ENCODE assay signal across 12 cellular contexts in the genomic region with DNA sequence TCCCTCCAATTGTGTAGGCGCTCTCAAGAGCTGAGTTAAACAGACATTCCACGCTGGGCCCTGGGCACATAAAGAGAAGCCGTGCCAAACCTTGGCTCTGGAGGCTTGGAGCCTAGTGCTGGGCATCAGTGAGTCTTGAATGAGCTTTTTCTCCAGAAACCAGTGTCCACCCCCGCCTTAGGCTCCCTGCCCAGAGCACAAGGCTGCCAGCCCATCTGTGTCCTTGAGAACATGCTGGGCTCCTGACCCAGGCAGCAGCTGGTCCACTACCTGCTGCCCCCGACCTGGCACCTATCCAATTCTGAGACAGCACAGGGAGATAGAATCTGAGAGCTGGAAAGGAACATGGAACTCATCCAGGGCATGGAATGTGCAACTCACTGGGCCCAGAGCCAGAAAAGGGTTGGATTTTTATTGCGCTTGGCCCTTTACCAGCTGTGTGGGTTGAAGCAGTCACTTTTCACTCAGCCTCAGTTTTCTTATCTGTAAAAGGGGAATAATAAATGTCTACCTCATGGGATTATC.
DNase-seq lines count a peak whose midpoint lies in the region; ATAC-seq and TF ChIP-seq lines count a peak whose summit lies in the region.
"Had no signal": no experiment of that assay in that cellular context is flagged by ENCODE, and none has a peak within 500 bp of the region (broad histone marks: within the 10 kb centered on the region; RNA-seq: fewer than 3 reads in every experiment).

No MANE protein-coding gene starts in this region.

- no peaks in the 10 kb centered on the region for H3K4me1 Mint-ChIP-seq in endodermal cell

- H3K23ac ChIP-seq in trophoblast cell (ENCODE audit: low read length), result no peak overlapping the region

- no peak overlapping the region for H4K8ac ChIP-seq in trophoblast cell (ENCODE audit: low read depth, low read length)

- H3K27me3 Mint-ChIP-seq in endodermal cell (ENCODE audit: insufficient read depth), result peaks cover 21% of the 10 kb centered on the region

- no peak overlapping the region for H2BK120ac ChIP-seq in trophoblast cell (ENCODE audit: insufficient read depth, low read length, poor library complexity)

- H3K4me2 ChIP-seq in trophoblast cell (ENCODE audit: low read length), result no peak overlapping the region

- no peak overlapping the region for H3K27ac ChIP-seq in liver (ENCODE audit: low read depth in 1 of 2, low read length in 2 of 2)
- H3K27ac ChIP-seq in endodermal cell (ENCODE audit: low read depth, low read length), result no peak overlapping the region
- no peak overlapping the region for H3K27ac ChIP-seq in trophoblast cell (ENCODE audit: low read depth, low read length)
- H3K27ac ChIP-seq: uterus had no signal

- no peaks in the 10 kb centered on the region for H3K79me2 ChIP-seq in trophoblast cell (ENCODE audit: control insufficient read depth, insufficient read depth, low read length, poor library complexity)

- H3K27me3 ChIP-seq in liver (ENCODE audit: control insufficient read depth in 4 of 4, insufficient read depth in 4 of 4, low read length in 3 of 4), result peaks cover 0 to under 1% (median 0%) of the 10 kb centered on the region in 4 donors
- H3K27me3 ChIP-seq in endodermal cell (ENCODE audit: control insufficient read depth, insufficient read depth, low read length, poor library complexity, severe bottlenecking), result peaks cover 35% of the 10 kb centered on the region
- H3K27me3 ChIP-seq in trophoblast cell (ENCODE audit: insufficient read depth, low read length), result no peaks in the 10 kb centered on the region
- H3K27me3 ChIP-seq: uterus had no signal

- TF ChIP-seq RAD21 in liver (IDR thresholded peaks at IDR 0.05), result no peak

- H4K12ac ChIP-seq in trophoblast cell (ENCODE audit: low read depth, low read length), result no peak overlapping the region

- no peaks in the 10 kb centered on the region for H3K36me3 Mint-ChIP-seq in endodermal cell (ENCODE audit: low read depth)

- no peak overlapping the region for H3K4me3 ChIP-seq in liver (ENCODE audit: low read depth in 1 of 3, low read length in 3 of 3)
- H3K4me3 ChIP-seq in endodermal cell (ENCODE audit: low read length), result no peak overlapping the region
- no peak overlapping the region for H3K4me3 ChIP-seq in trophoblast cell (ENCODE audit: low read depth, low read length)
- H3K4me3 ChIP-seq: uterus had no signal

- WGBS in liver, result 55% methylated on average over 6 of the region's 6 CpGs
- 86 to 91% methylated on average over 6 of the region's 6 CpGs for WGBS in endodermal cell (ENCODE audit: insufficient coverage in 1 of 2, insufficient read length in 1 of 2), 2 experiments
- no CpG with 5 or more reads among the region's 6 CpGs for WGBS in trophoblast cell (ENCODE audit: extremely low coverage, insufficient coverage, insufficient read length)

- H3K9me3 ChIP-seq in liver (ENCODE audit: control insufficient read depth in 4 of 4, low read length in 3 of 4) (no peaks in the 10 kb centered on the region), endodermal cell (ENCODE audit: control insufficient read depth, low read length) (no peaks in the 10 kb centered on the region), trophoblast cell (ENCODE audit: insufficient read depth, low read depth, low read length) (no peaks in the 10 kb centered on the region)
- H3K9me3 ChIP-seq: uterus had no signal

- H2AK5ac ChIP-seq in trophoblast cell (ENCODE audit: low read length), result no peak overlapping the region

- H3K4me1 ChIP-seq in liver (ENCODE audit: control insufficient read depth in 4 of 4, insufficient read depth in 4 of 4, low read length in 3 of 4) (no peaks in the 10 kb centered on the region), endodermal cell (ENCODE audit: control insufficient read depth, insufficient read depth, low read length) (no peaks in the 10 kb centered on the region), trophoblast cell (ENCODE audit: control insufficient read depth in 1 of 2, insufficient read depth in 2 of 2, low read length in 2 of 2) (no peaks in the 10 kb centered on the region)
- H3K4me1 ChIP-seq: uterus had no signal

- no peak overlapping the region for H3K18ac ChIP-seq in trophoblast cell (ENCODE audit: low read length)

- no peaks in the 10 kb centered on the region for H3K79me1 ChIP-seq in trophoblast cell (ENCODE audit: low read length)

- peak; percentile 76 for DNase-seq in DMS79 treated with DMSO at 0.1 percent for 48 hours (lab: John Stamatoyannopoulos, UW)
- peak; percentile 73 for DNase-seq in NCI-H146 (lab: John Stamatoyannopoulos, UW)
- peak; percentile 90 for DNase-seq in SHP77 treated with DMSO at 0.1 percent for 48 hours (lab: John Stamatoyannopoulos, UW)
- DNase-seq in endodermal cell, result no peak
- no peak for DNase-seq in trophoblast cell
- DNase-seq: HFFc6, uterus had no signal

- H3K9ac ChIP-seq in liver (ENCODE audit: low read depth in 1 of 2, low read length in 2 of 2), result no peak overlapping the region
- no peak overlapping the region for H3K9ac ChIP-seq in endodermal cell (ENCODE audit: extremely low read depth, low read length, poor library complexity, severe bottlenecking)
- no peak overlapping the region for H3K9ac ChIP-seq in trophoblast cell (ENCODE audit: low read length)

- no peak overlapping the region for H3K27ac Mint-ChIP-seq in endodermal cell
- H3K27ac Mint-ChIP-seq: dendritic cell treated with granulocyte-macrophage colony-stimulating factor and Interleukin-4, amounts not matched to agents 40 ng/mL and 50 ng/mL, for 4 days; HFFc6 had no signal

- no peak overlapping the region for H4K91ac ChIP-seq in trophoblast cell (ENCODE audit: low read depth, low read length)

- no peak overlapping the region for H2BK5ac ChIP-seq in trophoblast cell (ENCODE audit: low read depth, low read length, poor library complexity)

- no peaks in the 10 kb centered on the region for H3K36me3 ChIP-seq in liver (ENCODE audit: control insufficient read depth in 4 of 4, insufficient read depth in 3 of 4, low read depth in 1 of 4, low read length in 3 of 4)
- H3K36me3 ChIP-seq in endodermal cell (ENCODE audit: control insufficient read depth, insufficient read depth, low read length), result no peaks in the 10 kb centered on the region
- H3K36me3 ChIP-seq in trophoblast cell (ENCODE audit: control insufficient read depth in 1 of 2, insufficient read depth in 2 of 2, low read length in 2 of 2), result no peaks in the 10 kb centered on the region
- H3K36me3 ChIP-seq: uterus had no signal

- H2BK12ac ChIP-seq in trophoblast cell (ENCODE audit: low read length), result no peak overlapping the region

- ATAC-seq in GM18517 (IDR thresholded peaks at IDR 0.05; ENCODE audit: unreplicated experiment), result no peak
- no peak for ATAC-seq in GM19328 (IDR thresholded peaks at IDR 0.05; ENCODE audit: unreplicated experiment)

- no peak overlapping the region for H3K4me3 Mint-ChIP-seq in endodermal cell
- H3K4me3 Mint-ChIP-seq: dendritic cell treated with granulocyte-macrophage colony-stimulating factor and Interleukin-4, amounts not matched to agents 40 ng/mL and 50 ng/mL, for 4 days; HFFc6; neural crest cell had no signal

- no peak overlapping the region for H3K4ac ChIP-seq in trophoblast cell (ENCODE audit: low read depth, low read length)

- H2AFZ ChIP-seq in trophoblast cell (ENCODE audit: insufficient read depth, low read length, poor library complexity), result no peak overlapping the region

- no peaks in the 10 kb centered on the region for H3K9me3 Mint-ChIP-seq in endodermal cell
- H3K9me3 Mint-ChIP-seq: dendritic cell treated with granulocyte-macrophage colony-stimulating factor and Interleukin-4, amounts not matched to agents 40 ng/mL and 50 ng/mL, for 4 days; HFFc6; neural crest cell had no signal

- TF ChIP-seq CTCF in liver (IDR thresholded peaks at IDR 0.05; ENCODE audit: low read depth, low read length, missing input control) (no peak), endodermal cell (conservative IDR thresholded peaks at IDR 0.05) (no peak)

- no peak overlapping the region for H3K14ac ChIP-seq in trophoblast cell (ENCODE audit: low read length)

TF ChIP-seq in liver, 16 proteins besides CTCF, POLR2A, EP300 and RAD21 (continues in another document):
- no peak for TF ChIP-seq ATF3 (IDR thresholded peaks at IDR 0.05)
- TF ChIP-seq SP1 (IDR thresholded peaks at IDR 0.05), result no peak
- no peak for TF ChIP-seq FOXA2 (IDR thresholded peaks at IDR 0.05)
- peak in 1 of 2 donors; percentile 43 for TF ChIP-seq HNF4A (conservative IDR thresholded peaks at IDR 0.05)
- TF ChIP-seq, protein P1, sequence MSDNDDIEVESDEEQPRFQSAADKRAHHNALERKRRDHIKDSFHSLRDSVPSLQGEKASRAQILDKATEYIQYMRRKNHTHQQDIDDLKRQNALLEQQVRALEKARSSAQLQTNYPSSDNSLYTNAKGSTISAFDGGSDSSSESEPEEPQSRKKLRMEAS (IDR thresholded peaks at IDR 0.05), result no peak
- no peak for TF ChIP-seq GABPA (IDR thresholded peaks at IDR 0.05 in 1 of 2, conservative IDR thresholded peaks at IDR 0.05 in 1 of 2)
- TF ChIP-seq, protein P2, sequence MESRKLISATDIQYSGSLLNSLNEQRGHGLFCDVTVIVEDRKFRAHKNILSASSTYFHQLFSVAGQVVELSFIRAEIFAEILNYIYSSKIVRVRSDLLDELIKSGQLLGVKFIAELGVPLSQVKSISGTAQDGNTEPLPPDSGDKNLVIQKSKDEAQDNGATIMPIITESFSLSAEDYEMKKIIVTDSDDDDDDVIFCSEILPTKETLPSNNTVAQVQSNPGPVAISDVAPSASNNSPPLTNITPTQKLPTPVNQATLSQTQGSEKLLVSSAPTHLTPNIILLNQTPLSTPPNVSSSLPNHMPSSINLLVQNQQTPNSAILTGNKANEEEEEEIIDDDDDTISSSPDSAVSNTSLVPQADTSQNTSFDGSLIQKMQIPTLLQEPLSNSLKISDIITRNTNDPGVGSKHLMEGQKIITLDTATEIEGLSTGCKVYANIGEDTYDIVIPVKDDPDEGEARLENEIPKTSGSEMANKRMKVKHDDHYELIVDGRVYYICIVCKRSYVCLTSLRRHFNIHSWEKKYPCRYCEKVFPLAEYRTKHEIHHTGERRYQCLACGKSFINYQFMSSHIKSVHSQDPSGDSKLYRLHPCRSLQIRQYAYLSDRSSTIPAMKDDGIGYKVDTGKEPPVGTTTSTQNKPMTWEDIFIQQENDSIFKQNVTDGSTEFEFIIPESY (IDR thresholded peaks at IDR 0.05), result no peak
- TF ChIP-seq NR2F2 (IDR thresholded peaks at IDR 0.05), result no peak

Comparison
In these comparisons a context has a peak if more than half of its experiments do, and no peak if none do; other contexts are left out.
1. DNase-seq: peak in DMS79 treated with DMSO at 0.1 percent for 48 hours (single experiment), NCI-H146 (single experiment) and SHP77 treated with DMSO at 0.1 percent for 48 hours (single experiment); none in endodermal cell (single experiment) and trophoblast cell (0 of 2).